In genomic region chr15:88302373-88302772, GRCh38 we compare ENCODE assay signal across 16 cellular contexts. TPM values are rescaled to one million over a fixed set of nuclear protein-coding genes. Genes with fewer than 3 reads are reported as not detected.
DNase-seq lines count a peak whose midpoint lies in the region; ATAC-seq, FAIRE-seq and TF ChIP-seq lines count a peak whose summit lies in the region.
"Had no signal": no experiment of that assay in that cellular context is flagged by ENCODE, and none has a peak within 500 bp of the region (broad histone marks: within the 10 kb centered on the region; RNA-seq: fewer than 3 reads in every experiment).

No MANE protein-coding gene starts in this region.

- H3K36me3 ChIP-seq in HEK293 (ENCODE audit: control insufficient read depth in 2 of 2, insufficient read depth in 1 of 2, low read length in 2 of 2): no peaks in the 10 kb centered on the region
- H3K36me3 ChIP-seq: BLaER1, HAP-1 had no signal

- POLR2A ChIA-PET in HEK293 (lab: Yijun Ruan, JAX): no interaction called here

- no peak for FAIRE-seq in H54 (lab: Jason Lieb, UNC)
- FAIRE-seq: A549 had no signal

- DNase-seq in dorsolateral prefrontal cortex (peak in 8 of 10 donors; percentile 7 to 75 (median 51)), posterior cingulate gyrus (peak in 7 of 10 donors; percentile 26 to 86 (median 60)), UCSD-AML1 (lab: John Stamatoyannopoulos, UW; ENCODE audit: unreplicated experiment) (no peak), H54 (ENCODE audit: insufficient read length, low spot score) (no peak), GOT3 (lab: John Stamatoyannopoulos, UW) (no peak)
- DNase-seq: Caco-2; CD8-positive, alpha-beta memory T cell; DND-41; GF-D8; GM23248 had no signal

- peaks cover 0 to 3% (median 0%) of the 10 kb centered on the region in 45 donors for H3K27me3 ChIP-seq in dorsolateral prefrontal cortex
- H3K27me3 ChIP-seq: BLaER1 had no signal

- H3K4me3 ChIP-seq in HEK293 (ENCODE audit: low read depth, low read length) (no peak overlapping the region), dorsolateral prefrontal cortex (no peak overlapping the region)
- H3K4me3 ChIP-seq: A549, BLaER1, GM23248, HAP-1 had no signal

- no peak for TF ChIP-seq POLR2A in H54 (IDR thresholded peaks at IDR 0.05; ENCODE audit: low read depth, low read length)

- no peaks in the 10 kb centered on the region for H3K4me1 ChIP-seq in HEK293 (ENCODE audit: control insufficient read depth, insufficient read depth, low read length)
- H3K4me1 ChIP-seq: BLaER1, Caco-2, HAP-1 had no signal

- H3K27ac ChIP-seq in HEK293 (ENCODE audit: extremely low read depth, low read depth, low read length) (no peak overlapping the region), dorsolateral prefrontal cortex (peak overlapping the region in 27 of 59 donors; percentile 9 to 75 (median 51))
- H3K27ac ChIP-seq: A549, BLaER1, GM23248, HL-60 had no signal

- ATAC-seq in HG02852 (IDR thresholded peaks at IDR 0.05; ENCODE audit: unreplicated experiment): no peak

- CTCF ChIA-PET in HEK293 (lab: Yijun Ruan, JAX): interaction anchor here (0.7 to 1.8 kb wide), 8 partner anchors 8 to 154 kb away, joined by 3 to 8 read pairs (median 3); no protein-coding TSS in a partner anchor

- no peaks in the 10 kb centered on the region for H3K9me3 ChIP-seq in HEK293 (ENCODE audit: control insufficient read depth, insufficient read depth, low read depth, low read length)
- H3K9me3 ChIP-seq: A549, BLaER1, Caco-2, HAP-1 had no signal

- intact Hi-C loops in dorsolateral prefrontal cortex (cut with DNase I): no loop called here
- intact Hi-C loops in posterior cingulate gyrus (cut with DNase I): no loop called here

- TF ChIP-seq CTCF in HEK293 (tag by site-specific recombination; IDR thresholded peaks at IDR 0.05): no peak
- TF ChIP-seq CTCF in dorsolateral prefrontal cortex (IDR thresholded peaks at IDR 0.05 in 54 of 56, conservative IDR thresholded peaks at IDR 0.05 in 2 of 56; ENCODE audit: low read depth in 1 of 56, partially characterized antibody in 56 of 56): no peak

TF ChIP-seq in HEK293, 187 proteins besides CTCF, POLR2A, EP300 and RAD21:
- TF ChIP-seq EGR2 (tag by site-specific recombination; IDR thresholded peaks at IDR 0.05; ENCODE audit: low read depth) (peak; percentile 96), ZFHX2 (tag by site-specific recombination; conservative IDR thresholded peaks at IDR 0.05) (peak; percentile 89), ZNF677 (tag by site-specific recombination; IDR thresholded peaks at IDR 0.05) (no peak)

RNA-seq across cellular contexts. Expression of gene NTRK3, which starts 45.8 kb away (rescaled TPM):
- 100 to 1,000 TPM in 110 of 120 experiments, 10 to 100 TPM in 10; 64.9 to 227 (median 138) TPM for total RNA-seq in dorsolateral prefrontal cortex
- total RNA-seq: Caco-2, GM23248 had no signal

Comparison
In these comparisons a context has a peak if more than half of its experiments do, and no peak if none do; other contexts are left out.
1. DNase-seq: peak in dorsolateral prefrontal cortex (8 of 10) and posterior cingulate gyrus (7 of 10); none in UCSD-AML1 (single experiment), H54 (single experiment) and GOT3 (single experiment).